1 cellular context compared by ENCODE assay signal in genomic region chr4:128810871-128811570, GRCh38.
TF ChIP-seq lines count a peak whose summit lies in the region.

No MANE protein-coding gene starts in this region.

TF ChIP-seq in K562, 482 proteins besides CTCF, POLR2A, EP300 and RAD21 (continued from another document and continues in another):
- TF ChIP-seq ZBTB40 (IDR thresholded peaks at IDR 0.05) (no peak), ZBTB40 (CRISPR knock-in tag; IDR thresholded peaks at IDR 0.05) (no peak), ZKSCAN8 (CRISPR knock-in tag; IDR thresholded peaks at IDR 0.05) (no peak), EGR1 (conservative IDR thresholded peaks at IDR 0.05) (peak; percentile 91), MGA (IDR thresholded peaks at IDR 0.05) (peak; percentile 69), HNRNPLL (IDR thresholded peaks at IDR 0.05; ENCODE audit: low read depth, low read length, poor library complexity, severe bottlenecking) (peak; percentile 76), CREM (IDR thresholded peaks at IDR 0.05; ENCODE audit: low read depth) (peak; percentile 43), SMC3 (conservative IDR thresholded peaks at IDR 0.05; ENCODE audit: insufficient read depth, low read depth, low read length) (no peak), DMBX1 (CRISPR knock-in tag; IDR thresholded peaks at IDR 0.05; ENCODE audit: borderline replicate concordance) (no peak), GTF2A2 (tag; IDR thresholded peaks at IDR 0.05) (no peak), EP400 (IDR thresholded peaks at IDR 0.05) (peak; percentile 87), ZNF12 (CRISPR knock-in tag; IDR thresholded peaks at IDR 0.05) (no peak), HMBOX1 (IDR thresholded peaks at IDR 0.05) (no peak), PRMT5 (CRISPR knock-in tag; IDR thresholded peaks at IDR 0.05) (no peak), LEF1 (IDR thresholded peaks at IDR 0.05) (no peak; the same call in 1 of the 2 replicates), ARID4B (CRISPR knock-in tag; IDR thresholded peaks at IDR 0.05) (peak; percentile 69; the same call in 1 of the 2 replicates), PKNOX1 (IDR thresholded peaks at IDR 0.05) (no peak; the same call in 1 of the 2 replicates), SAP30 (IDR thresholded peaks at IDR 0.05; ENCODE audit: borderline replicate concordance, insufficient read depth, low read depth, low read length, poor library complexity, severe bottlenecking) (peak; percentile 80), NFATC3 (IDR thresholded peaks at IDR 0.05) (no peak), ID3 (CRISPR knock-in tag; IDR thresholded peaks at IDR 0.05) (no peak), ID3 (tag; IDR thresholded peaks at IDR 0.05) (0 out of 2 replicates have a peak, but pooled peaks have one; percentile 23), NFE2L1 (tag; IDR thresholded peaks at IDR 0.05; ENCODE audit: borderline replicate concordance, low read depth) (no peak)
